ENCODE assay signal across 27 cellular contexts in the genomic region with DNA sequence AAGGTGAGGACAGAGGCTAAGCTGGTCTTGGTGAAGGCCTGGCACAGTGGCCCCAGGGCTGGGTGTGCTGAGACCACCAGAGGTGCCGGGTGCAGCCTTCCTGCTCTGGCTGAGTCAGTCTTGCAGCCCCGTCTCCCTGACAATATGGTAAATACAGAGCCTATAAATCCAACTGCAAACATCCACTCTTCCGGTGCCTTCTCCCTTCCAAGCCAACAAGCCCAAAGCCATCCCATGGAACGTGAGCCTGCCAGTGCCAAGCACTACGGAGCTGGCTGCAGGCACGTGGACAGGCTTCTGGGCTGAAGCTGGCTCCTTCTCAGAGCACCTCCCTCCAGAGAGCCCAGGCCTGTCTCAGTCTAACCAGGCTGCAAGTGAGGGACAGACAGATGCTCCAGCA.
DNase-seq lines count a peak whose midpoint lies in the region; ATAC-seq lines count a peak whose summit lies in the region.
"Had no signal": no experiment of that assay in that cellular context is flagged by ENCODE, and none has a peak within 500 bp of the region (broad histone marks: within the 10 kb centered on the region; RNA-seq: fewer than 3 reads in every experiment).

No MANE protein-coding gene starts in this region.

- intact Hi-C loops in posterior vena cava (cut with DNase I) = no loop called here

- DNase-seq in Daoy (ENCODE audit: low read depth) = peak; percentile 72
- DNase-seq in NCI-H526 (lab: John Stamatoyannopoulos, UW) = peak; percentile 68
- peak; percentile 42 for DNase-seq in posterior vena cava (ENCODE audit: low spot score)
- no peak for DNase-seq in G401 (ENCODE audit: low spot score)
- no peak for DNase-seq in putamen (ENCODE audit: low spot score)
- no peak for DNase-seq in NCI-H187 (lab: John Stamatoyannopoulos, UW)
- DNase-seq: activated CD4-positive, alpha-beta memory T cell treated with anti-CD3 and anti-CD28 coated beads, Interleukin-2, amount 10 ng/mL, durations not matched to agents 7 days and 5 days; activated CD4-positive, alpha-beta T cell treated with anti-CD3 and anti-CD28 coated beads for 1 hour; activated CD8-positive, alpha-beta memory T cell treated with anti-CD3 and anti-CD28 coated beads, Interleukin-2, amount 50 U/mL, for 48 hours; activated naive CD4-positive, alpha-beta T cell treated with Interleukin-2 at 50 U/mL for 16 hours; cerebellar nuclear complex; dermis blood vessel endothelial cell; DMS79 treated with DMSO at 0.1 percent for 48 hours; endodermal cell; foreskin melanocyte; heart right ventricle; kidney glomerular epithelial cell; NCI-H1436 treated with DMSO at 0.1 percent for 48 hours; NCI-H446; nephron progenitor cell; pancreas; SHP77; stimulated activated CD4-positive, alpha-beta T cell treated with anti-CD3 and anti-CD28 coated beads, Interleukin-1b, Interleukin-23, amount 100 ng/mL, for 48 hours; stimulated activated naive CD4-positive, alpha-beta T cell treated with Interleukin-2 at 50 U/mL for 16 hours; testis had no signal

- ATAC-seq in esophagus mucosa (peak; percentile 73), HG02678 (IDR thresholded peaks at IDR 0.05; ENCODE audit: unreplicated experiment) (no peak)
- ATAC-seq: heart right ventricle, pancreas had no signal

- in situ Hi-C loops in G401 (cut with HindIII; ENCODE audit: low sequenced_read_pairs) = no loop called here

Comparison
In these comparisons a context has a peak if more than half of its experiments do, and no peak if none do; other contexts are left out.
1. DNase-seq: peak in Daoy (single experiment), NCI-H526 (2 of 2) and posterior vena cava (single experiment); none in G401 (single experiment), putamen (single experiment) and NCI-H187 (0 of 2).